3 cellular contexts compared by ENCODE assay signal in genomic region chr10:47753871-47754270, GRCh38. TPM values are rescaled to one million over a fixed set of nuclear protein-coding genes. Genes with fewer than 3 reads are reported as not detected.
"Had no signal": no experiment of that assay in that cellular context is flagged by ENCODE, and none has a peak within 500 bp of the region (broad histone marks: within the 10 kb centered on the region; RNA-seq: fewer than 3 reads in every experiment).

No MANE protein-coding gene starts in this region.

RNA-seq across cellular contexts. Expression of gene SYT15B, which starts 9.5 kb away (rescaled TPM):
- total RNA-seq: H1, HT-29 had no signal
- polyA plus RNA-seq: K562 had no signal
